In genomic region chrX:2692221-2693122, GRCh38 we compare ENCODE assay signal across 8 cellular contexts. TPM values are rescaled to one million over a fixed set of nuclear protein-coding genes. Genes with fewer than 3 reads are reported as not detected.
DNase-seq lines count a peak whose midpoint lies in the region; ATAC-seq and TF ChIP-seq lines count a peak whose summit lies in the region.

No MANE protein-coding gene starts in this region.

- no peaks in the 10 kb centered on the region for H3K9me3 ChIP-seq in esophagus muscularis mucosa

- no peaks in the 10 kb centered on the region for H3K27me3 ChIP-seq in esophagus muscularis mucosa

- no peak for TF ChIP-seq EP300 in esophagus muscularis mucosa (IDR thresholded peaks at IDR 0.05)

- peaks cover 49 to 60% (median 59%) of the 10 kb centered on the region in 4 donors for H3K4me1 ChIP-seq in esophagus muscularis mucosa

- peaks cover 11% of the 10 kb centered on the region for H3K27me3 Mint-ChIP-seq in neural crest cell (ENCODE audit: low read depth)

- DNase-seq in EH (ENCODE audit: low read depth) (peak; percentile 85), RPMI7951 (ENCODE audit: low read depth) (peak; percentile 63), esophagus muscularis mucosa (ENCODE audit: extremely low spot score) (no peak), neural crest cell (ENCODE audit: low read depth, low spot score) (no peak), cerebellar cortex (ENCODE audit: low spot score) (no peak)

- 12% methylated on average over 21 of the region's 25 CpGs for WGBS in esophagus muscularis mucosa

- H3K4me3 Mint-ChIP-seq in neural crest cell, result peak overlapping the region; percentile 95

- no peaks in the 10 kb centered on the region for H3K9me3 Mint-ChIP-seq in neural crest cell

- no peak for TF ChIP-seq POLR2A in esophagus muscularis mucosa (IDR thresholded peaks at IDR 0.05; ENCODE audit: low read depth)

- H3K27ac ChIP-seq in esophagus muscularis mucosa (replicated peaks in 1 of 4), result peak overlapping the region; percentile 85 to 93 (median 88)

- TF ChIP-seq CTCF in esophagus muscularis mucosa (IDR thresholded peaks at IDR 0.05) (no peak), neural crest cell (conservative IDR thresholded peaks at IDR 0.05) (no peak)

- peak overlapping the region; percentile 79 to 95 (median 86) for H3K4me3 ChIP-seq in esophagus muscularis mucosa

- no peaks in the 10 kb centered on the region for H3K36me3 ChIP-seq in esophagus muscularis mucosa

- H3K4me1 Mint-ChIP-seq in neural crest cell, result peaks cover 48% of the 10 kb centered on the region

- H3K36me3 Mint-ChIP-seq in neural crest cell (ENCODE audit: low read depth), result no peaks in the 10 kb centered on the region

- intact Hi-C loops in esophagus muscularis mucosa (cut with DNase I), result loop anchor here (10.0 kb wide), 2 partner anchors 78 to 1238 kb away; partner anchors contain the start of gene ASMTL

- H3K27ac Mint-ChIP-seq in neural crest cell (ENCODE audit: unreplicated experiment), result peak overlapping the region; percentile 96

- ATAC-seq in HG02798 (IDR thresholded peaks at IDR 0.05; ENCODE audit: poor library complexity, unreplicated experiment) (no peak), HG02759 (IDR thresholded peaks at IDR 0.05; ENCODE audit: unreplicated experiment) (no peak), HG03469 (IDR thresholded peaks at IDR 0.05; ENCODE audit: unreplicated experiment) (no peak)

RNA-seq across cellular contexts. Expression of gene CD99, which starts 1.4 kb away (rescaled TPM):
- 444 and 519 TPM in 2 replicates for total RNA-seq in RPMI7951 (2014; rRNA removed; shearing (Covaris generic))
- total RNA-seq in esophagus muscularis mucosa (100 to 1,000 TPM; 311 to 469 (median 376) TPM), neural crest cell (158 and 165 TPM in 2 replicates)

RNA-seq across cellular contexts. Expression of gene XG, which starts 59.4 kb away (rescaled TPM):
- not detected in 2 replicates for total RNA-seq in RPMI7951 (2014; rRNA removed; shearing (Covaris generic))
- total RNA-seq in esophagus muscularis mucosa (under 1 TPM in 3 of 4 donors, not detected in 1; 0.39 to 0.83 (median 0.40) TPM), neural crest cell (not detected in 2 replicates)

Comparison
In these comparisons a context has a peak if more than half of its experiments do, and no peak if none do; other contexts are left out.
1. DNase-seq: peak in EH (single experiment) and RPMI7951 (single experiment); none in esophagus muscularis mucosa (single experiment), neural crest cell (single experiment) and cerebellar cortex (single experiment).